In the genomic region with DNA sequence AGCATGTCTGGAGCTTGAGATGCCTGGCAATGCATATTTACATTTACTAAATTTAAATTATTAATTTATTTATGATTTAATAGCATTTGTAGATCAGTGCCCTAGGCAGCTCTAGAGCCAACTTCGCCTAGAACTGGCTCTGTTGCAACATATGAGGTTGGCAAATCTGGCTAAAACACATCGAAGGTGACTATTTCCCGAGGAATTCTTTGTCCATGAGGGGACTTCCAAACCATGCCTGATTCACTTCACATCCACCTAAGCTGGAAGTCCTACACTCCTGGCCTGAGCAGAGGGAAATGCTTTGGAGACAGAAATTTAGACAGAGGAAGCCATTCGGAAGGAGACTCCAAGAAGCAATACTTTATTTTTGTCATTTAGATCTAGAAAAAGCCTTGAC, we compare ENCODE assay signal across 17 cellular contexts.
A peak's percentile ranks its signal among the peaks of the same experiment; 100 is the strongest.
DNase-seq lines count a peak whose midpoint lies in the region; ATAC-seq, FAIRE-seq and TF ChIP-seq lines count a peak whose summit lies in the region.
"Had no signal": no experiment of that assay in that cellular context is flagged by ENCODE, and none has a peak within 500 bp of the region (broad histone marks: within the 10 kb centered on the region; RNA-seq: fewer than 3 reads in every experiment).

No MANE protein-coding gene starts in this region.

- no peak for TF ChIP-seq POLR2A in HepG2 (IDR thresholded peaks at IDR 0.05; ENCODE audit: insufficient read depth in 1 of 2, low read depth in 2 of 2, low read length in 2 of 2)

- CTCF ChIA-PET in HepG2 (lab: Yijun Ruan, JAX; ENCODE audit: low intra/inter-chr PET ratio, low total read pairs), result no interaction called here

- POLR2A ChIA-PET in HepG2 (lab: Yijun Ruan, JAX), result no interaction called here

- H3K9me3 Mint-ChIP-seq in activated naive CD8-positive, alpha-beta T cell treated with anti-CD3 and anti-CD28 coated beads for 36 hours, result no peaks in the 10 kb centered on the region

- H2AFZ ChIP-seq in HepG2 (ENCODE audit: low read length), result no peak overlapping the region

- WGBS in HepG2 (ENCODE audit: low lambda C conversion rate), result 28% methylated on average over 4 of the region's 4 CpGs

- no peaks in the 10 kb centered on the region for H3K27me3 Mint-ChIP-seq in activated naive CD8-positive, alpha-beta T cell treated with anti-CD3 and anti-CD28 coated beads for 36 hours

- peaks cover 18% of the 10 kb centered on the region for H3K4me1 ChIP-seq in HepG2 (ENCODE audit: insufficient read depth, low read length)
- H3K4me1 ChIP-seq in left lung, result no peaks in the 10 kb centered on the region

- no TSS peak for BruUV-seq in HepG2 (replicated peaks; lab: Mats Ljungman, UMichigan)

- no peak overlapping the region for H3K4me3 Mint-ChIP-seq in activated naive CD8-positive, alpha-beta T cell treated with anti-CD3 and anti-CD28 coated beads for 36 hours

- intact Hi-C loops in HepG2 (cut with micrococcal nuclease; ENCODE audit: unreplicated experiment) (no loop called here), left lung (cut with DNase I) (no loop called here)

- DNase-seq in Daoy (ENCODE audit: low read depth), result peak; percentile 51
- peak; percentile 29 for DNase-seq in HT1080 (ENCODE audit: low read depth)
- DNase-seq in amniotic epithelial cell (ENCODE audit: low read depth), result peak; percentile 3
- DNase-seq in HepG2 (ENCODE audit: low spot score), result no peak
- DNase-seq in KBM-7, result no peak
- DNase-seq in activated naive CD8-positive, alpha-beta T cell treated with anti-CD3 and anti-CD28 coated beads for 36 hours, result no peak
- no peak for DNase-seq in left lung
- DNase-seq: C1 segment of cervical spinal cord, DND-41, HCEC 1CT, NCI-H1436 treated with DMSO at 0.1 percent for 48 hours, NCI-H2081, NCI-H510A treated with DMSO at 0.1 percent for 48 hours, Right ventricle myocardium superior, SK-N-SH, T-helper 1 cell had no signal

- in situ Hi-C loops in HepG2 (cut with HindIII; ENCODE audit: extremely low pct_ligation_motif_present, low pct_unique_long_range_greater_than_20kb), result no loop called here
- in situ Hi-C loops in KBM-7 (cut with MboI; ENCODE audit: low pct_unique_long_range_greater_than_20kb, low sequenced_read_pairs), result no loop called here

- no peak for FAIRE-seq in HepG2 (lab: Jason Lieb, UNC)

- H3K9me3 ChIP-seq in HepG2 (ENCODE audit: low read length) (no peaks in the 10 kb centered on the region), left lung (no peaks in the 10 kb centered on the region)
- H3K9me3 ChIP-seq: SK-N-SH had no signal

- no peaks in the 10 kb centered on the region for H4K20me1 ChIP-seq in HepG2 (ENCODE audit: insufficient read depth, low read length)

- H3K4me1 Mint-ChIP-seq in activated naive CD8-positive, alpha-beta T cell treated with anti-CD3 and anti-CD28 coated beads for 36 hours, result peaks cover 16% of the 10 kb centered on the region

- TF ChIP-seq EP300 in HepG2 (IDR thresholded peaks at IDR 0.05; ENCODE audit: low read depth in 2 of 2, low read length in 2 of 2), result no peak
- TF ChIP-seq EP300 in HepG2 (CRISPR knock-in tag; IDR thresholded peaks at IDR 0.05; ENCODE audit: borderline replicate concordance), result no peak

- no peak overlapping the region for H3K9ac ChIP-seq in HepG2 (ENCODE audit: insufficient read depth, low read depth, low read length)
- H3K9ac ChIP-seq: SK-N-SH had no signal

- H3K27ac Mint-ChIP-seq in activated naive CD8-positive, alpha-beta T cell treated with anti-CD3 and anti-CD28 coated beads for 36 hours, result no peak overlapping the region

- no peak for TF ChIP-seq RAD21 in HepG2 (CRISPR knock-in tag; IDR thresholded peaks at IDR 0.05)

- H3K36me3 ChIP-seq in HepG2 (replicated peaks in 1 of 2; ENCODE audit: control insufficient read depth in 1 of 2, insufficient read depth in 2 of 2, low read length in 2 of 2) (no peaks in the 10 kb centered on the region), left lung (no peaks in the 10 kb centered on the region)

- peaks cover 15% of the 10 kb centered on the region for H3K36me3 Mint-ChIP-seq in activated naive CD8-positive, alpha-beta T cell treated with anti-CD3 and anti-CD28 coated beads for 36 hours

- H3K79me2 ChIP-seq in HepG2 (ENCODE audit: insufficient read depth, low read length), result no peaks in the 10 kb centered on the region

- H3K4me3 ChIP-seq in HepG2 (replicated peaks in 1 of 3; ENCODE audit: insufficient read depth in 1 of 3, low read depth in 2 of 3, low read length in 3 of 3), result no peak overlapping the region
- H3K4me3 ChIP-seq in left lung, result no peak overlapping the region

- ATAC-seq in HepG2 (no peak), HG03097 (IDR thresholded peaks at IDR 0.05; ENCODE audit: low FRiP score, unreplicated experiment) (no peak), left lung (no peak)

- TF ChIP-seq CTCF in HepG2 (CRISPR knock-in tag; IDR thresholded peaks at IDR 0.05), result no peak
- TF ChIP-seq CTCF in left lung (IDR thresholded peaks at IDR 0.05), result no peak

- H3K4me2 ChIP-seq in HepG2 (ENCODE audit: low read depth, low read length), result no peak overlapping the region
- H3K4me2 ChIP-seq: SK-N-SH had no signal

- H3K27ac ChIP-seq in HepG2 (ENCODE audit: extremely low read length, insufficient read depth, low read length), result no peak overlapping the region
- no peak overlapping the region for H3K27ac ChIP-seq in left lung

- no peaks in the 10 kb centered on the region for H3K27me3 ChIP-seq in HepG2 (ENCODE audit: control insufficient read depth in 1 of 2, insufficient read depth in 2 of 2, low read length in 2 of 2)
- no peaks in the 10 kb centered on the region for H3K27me3 ChIP-seq in left lung

TF ChIP-seq in HepG2, 621 proteins besides CTCF, POLR2A, EP300 and RAD21:
- TF ChIP-seq NR2C2 (CRISPR knock-in tag; IDR thresholded peaks at IDR 0.05; ENCODE audit: borderline replicate concordance) (no peak), CEBPB (IDR thresholded peaks at IDR 0.05; ENCODE audit: borderline replicate concordance, low read depth, low read length) (peak; percentile 23; the same call in 1 of the 2 replicates)
TF ChIP-seq in HepG2: peak in this region for 1.

Comparison
In these comparisons a context has a peak if more than half of its experiments do, and no peak if none do; other contexts are left out.
1. DNase-seq: peak in Daoy (single experiment), HT1080 (single experiment) and amniotic epithelial cell (single experiment); none in HepG2 (single experiment), KBM-7 (single experiment), activated naive CD8-positive, alpha-beta T cell treated with anti-CD3 and anti-CD28 coated beads for 36 hours (single experiment) and left lung (0 of 2).